In genomic region chr7:134927723-134928122, GRCh38 we compare ENCODE assay signal across 35 cellular contexts.
"Had no signal": no experiment of that assay in that cellular context is flagged by ENCODE, and none has a peak within 500 bp of the region (broad histone marks: within the 10 kb centered on the region; RNA-seq: fewer than 3 reads in every experiment).

No MANE protein-coding gene starts in this region.

- FAIRE-seq: TTC549 had no signal

- H3K27ac ChIP-seq: cardiac muscle cell, SJSA1 had no signal

- H3K27me3 Mint-ChIP-seq: activated B cell treated with CpG ODN at 0.5 μM for 24 hours; activated CD4-positive, alpha-beta memory T cell treated with anti-CD3 and anti-CD28 coated beads, Interleukin-2, amount 10 ng/mL, durations not matched to agents 7 days and 5 days; activated naive CD8-positive, alpha-beta T cell treated with anti-CD3 and anti-CD28 coated beads for 36 hours; central memory CD8-positive, alpha-beta T cell had no signal

- H3K9me3 ChIP-seq: SJSA1, SK-N-SH had no signal

- DNase-seq: activated B cell treated with CpG ODN at 0.5 μM for 24 hours; activated CD4-positive, alpha-beta memory T cell treated with anti-CD3 and anti-CD28 coated beads, Interleukin-2, amount 10 ng/mL, durations not matched to agents 7 days and 5 days; activated CD4-positive, alpha-beta T cell treated with anti-CD3 and anti-CD28 coated beads for 4 hours; activated CD4-positive, CD25-positive, alpha-beta regulatory T cell treated with anti-CD3 and anti-CD28 coated beads, Interleukin-2, amount 50 U/mL, for 72 hours; activated CD8-positive, alpha-beta memory T cell treated with anti-CD3 and anti-CD28 coated beads for 24 hours; activated CD8-positive, alpha-beta memory T cell treated with anti-CD3 and anti-CD28 coated beads, Interleukin-2, amount 10 ng/mL, durations not matched to agents 7 days and 5 days; activated CD8-positive, alpha-beta memory T cell treated with anti-CD3 and anti-CD28 coated beads, Interleukin-2, amount 50 U/mL, for 48 hours; activated effector memory CD4-positive, alpha-beta T cell treated with anti-CD3 and anti-CD28 coated beads, Interleukin-2, amount 50 U/mL, for 16 hours; activated naive CD4-positive, alpha-beta T cell; activated naive CD4-positive, alpha-beta T cell treated with anti-CD3 and anti-CD28 coated beads, Interleukin-2, amount 50 U/mL, for 16 hours; activated naive CD8-positive, alpha-beta T cell treated with anti-CD3 and anti-CD28 coated beads for 36 hours; activated T-cell treated with anti-CD3 and anti-CD28 coated beads, Interleukin-2, amount 50 U/mL, for 48 hours; amniotic stem cell; aorta; Karpas-422; NCI-H1105; NCI-H1417 treated with DMSO at 0.1 percent for 48 hours; NCI-H187 treated with DMSO at 0.1 percent for 48 hours; NCI-H2081; NCI-H2171 treated with DMSO at 0.1 percent for 48 hours; NCI-H2227 treated with DMSO at 0.1 percent for 48 hours; NCI-H446; NCI-H510A treated with DMSO at 0.1 percent for 48 hours; NCI-H69; NCI-H82; RPMI8226; SHP77 treated with DMSO at 0.1 percent for 48 hours; SK-N-SH had no signal

- H3K4me3 Mint-ChIP-seq: activated B cell treated with CpG ODN at 0.5 μM for 24 hours; activated CD4-positive, alpha-beta memory T cell treated with anti-CD3 and anti-CD28 coated beads, Interleukin-2, amount 10 ng/mL, durations not matched to agents 7 days and 5 days; activated CD8-positive, alpha-beta memory T cell treated with anti-CD3 and anti-CD28 coated beads, Interleukin-2, amount 10 ng/mL, durations not matched to agents 7 days and 5 days; activated naive CD8-positive, alpha-beta T cell treated with anti-CD3 and anti-CD28 coated beads for 36 hours; activated T-helper 17 cell treated with anti-CD3 and anti-CD28 coated beads, Interleukin-2, amount 50 U/mL, for 72 hours; central memory CD8-positive, alpha-beta T cell; T-helper 1 cell treated with Interleukin-12 subunit alpha and Interleukin-12 subunit beta and Interleukin-4 antibody, amounts not matched to agents 30 μg/mL and 1 μg/mL, for 36 hours; T-helper 2 cell treated with Interferon-gamma antibody and Interleukin-4, amounts not matched to agents 5 μg/mL and 100 μg/mL, for 36 hours had no signal

- H3K4me1 Mint-ChIP-seq: activated naive CD8-positive, alpha-beta T cell treated with anti-CD3 and anti-CD28 coated beads for 36 hours; activated T-helper 17 cell treated with anti-CD3 and anti-CD28 coated beads, Interleukin-2, amount 50 U/mL, for 72 hours; central memory CD8-positive, alpha-beta T cell had no signal

- H3K27me3 ChIP-seq: cardiac muscle cell, SJSA1 had no signal

- H3K36me3 Mint-ChIP-seq: activated CD8-positive, alpha-beta memory T cell treated with anti-CD3 and anti-CD28 coated beads, Interleukin-2, amount 10 ng/mL, durations not matched to agents 7 days and 5 days; activated naive CD8-positive, alpha-beta T cell treated with anti-CD3 and anti-CD28 coated beads for 36 hours had no signal

- H3K9me3 Mint-ChIP-seq: activated CD4-positive, alpha-beta memory T cell treated with anti-CD3 and anti-CD28 coated beads, Interleukin-2, amount 10 ng/mL, durations not matched to agents 7 days and 5 days; central memory CD8-positive, alpha-beta T cell; T-helper 1 cell treated with Interleukin-12 subunit alpha and Interleukin-12 subunit beta and Interleukin-4 antibody, amounts not matched to agents 30 μg/mL and 1 μg/mL, for 36 hours had no signal

- H3K4me3 ChIP-seq: cardiac muscle cell, SJSA1 had no signal

- H3K27ac Mint-ChIP-seq: activated B cell treated with CpG ODN at 0.5 μM for 24 hours; activated CD4-positive, alpha-beta memory T cell treated with anti-CD3 and anti-CD28 coated beads, Interleukin-2, amount 10 ng/mL, durations not matched to agents 7 days and 5 days; activated CD8-positive, alpha-beta memory T cell treated with anti-CD3 and anti-CD28 coated beads, Interleukin-2, amount 10 ng/mL, durations not matched to agents 7 days and 5 days; activated naive CD8-positive, alpha-beta T cell treated with anti-CD3 and anti-CD28 coated beads for 36 hours; activated T-helper 17 cell treated with anti-CD3 and anti-CD28 coated beads, Interleukin-2, amount 50 U/mL, for 72 hours; T-helper 1 cell treated with Interleukin-12 subunit alpha and Interleukin-12 subunit beta and Interleukin-4 antibody, amounts not matched to agents 30 μg/mL and 1 μg/mL, for 36 hours; T-helper 2 cell treated with Interferon-gamma antibody and Interleukin-4, amounts not matched to agents 5 μg/mL and 100 μg/mL, for 36 hours had no signal
